1 cellular context compared by ENCODE assay signal in genomic region chr12:71938728-71939385, GRCh38.
TF ChIP-seq lines count a peak whose summit lies in the region.

TSS of gene TPH2 (plus strand) at chr12:71938845. CDS start at chr12:71938987, 142 bp downstream.

TF ChIP-seq in HepG2, 621 proteins besides CTCF, POLR2A, EP300 and RAD21 (continued from another document and continues in another):
- TF ChIP-seq ZNF576 (CRISPR knock-in tag; IDR thresholded peaks at IDR 0.05) (no peak), CREBL2 (CRISPR knock-in tag; IDR thresholded peaks at IDR 0.05; ENCODE audit: borderline replicate concordance) (no peak), ZNF292 (CRISPR knock-in tag; IDR thresholded peaks at IDR 0.05; ENCODE audit: borderline replicate concordance, low read depth) (no peak), KLF15 (CRISPR knock-in tag; IDR thresholded peaks at IDR 0.05; ENCODE audit: borderline replicate concordance) (peak; percentile 82; the same call in 1 of the 2 replicates), GATA4 (IDR thresholded peaks at IDR 0.05; ENCODE audit: borderline replicate concordance, low read depth) (no peak), RFXAP (CRISPR knock-in tag; IDR thresholded peaks at IDR 0.05; ENCODE audit: borderline replicate concordance) (peak; percentile 82), ZBTB46 (CRISPR knock-in tag; IDR thresholded peaks at IDR 0.05; ENCODE audit: borderline replicate concordance) (no peak), MYC (CRISPR knock-in tag; IDR thresholded peaks at IDR 0.05; ENCODE audit: borderline replicate concordance) (peak; percentile 22; the same call in 1 of the 2 replicates), DNMT1 (CRISPR knock-in tag; IDR thresholded peaks at IDR 0.05) (0 out of 2 replicates have a peak, but pooled peaks have one; percentile 50), ZBTB7B (CRISPR knock-in tag; IDR thresholded peaks at IDR 0.05) (peak; percentile 70; the same call in 1 of the 2 replicates), PRDM15 (CRISPR knock-in tag; IDR thresholded peaks at IDR 0.05) (0 out of 2 replicates have a peak, but pooled peaks have one; percentile 36), SKI (IDR thresholded peaks at IDR 0.05; ENCODE audit: partially characterized antibody) (no peak), PBX3 (CRISPR knock-in tag; IDR thresholded peaks at IDR 0.05; ENCODE audit: borderline replicate concordance) (0 out of 2 replicates have a peak, but pooled peaks have one; percentile 48), NFE2 (CRISPR knock-in tag; IDR thresholded peaks at IDR 0.05) (no peak; the same call in 1 of the 2 replicates), SRF (IDR thresholded peaks at IDR 0.05; ENCODE audit: low read depth, low read length) (no peak), HOXA9 (CRISPR knock-in tag; IDR thresholded peaks at IDR 0.05; ENCODE audit: borderline replicate concordance) (no peak), ZMYM4 (CRISPR knock-in tag; IDR thresholded peaks at IDR 0.05) (peak; percentile 68), PHB2 (IDR thresholded peaks at IDR 0.05; ENCODE audit: partially characterized antibody) (no peak), YEATS4 (CRISPR knock-in tag; IDR thresholded peaks at IDR 0.05; ENCODE audit: borderline replicate concordance) (peak; percentile 33; the same call in 1 of the 2 replicates), ZNF264 (CRISPR knock-in tag; IDR thresholded peaks at IDR 0.05) (peak; percentile 51; the same call in 1 of the 2 replicates), NCOA1 (CRISPR knock-in tag; IDR thresholded peaks at IDR 0.05) (no peak), ZNF879 (CRISPR knock-in tag; IDR thresholded peaks at IDR 0.05) (0 out of 2 replicates have a peak, but pooled peaks have one; percentile 75), ETV6 (CRISPR knock-in tag; conservative IDR thresholded peaks at IDR 0.05) (peak; percentile 78), BRD4 (CRISPR knock-in tag; IDR thresholded peaks at IDR 0.05) (no peak), ZNF878 (CRISPR knock-in tag; IDR thresholded peaks at IDR 0.05) (peak; percentile 78; the same call in 1 of the 2 replicates), SNAPC2 (CRISPR knock-in tag; IDR thresholded peaks at IDR 0.05) (0 out of 2 replicates have a peak, but pooled peaks have one; percentile 55), ZNF672 (CRISPR knock-in tag; IDR thresholded peaks at IDR 0.05) (no peak), MTF2 (CRISPR knock-in tag; IDR thresholded peaks at IDR 0.05; ENCODE audit: borderline replicate concordance) (no peak), ZNF556 (CRISPR knock-in tag; IDR thresholded peaks at IDR 0.05; ENCODE audit: borderline replicate concordance) (no peak), ZNF614 (CRISPR knock-in tag; IDR thresholded peaks at IDR 0.05; ENCODE audit: borderline replicate concordance) (peak; percentile 38; the same call in 1 of the 2 replicates), ZNF746 (CRISPR knock-in tag; IDR thresholded peaks at IDR 0.05) (peak; percentile 70; the same call in 1 of the 2 replicates), ZFP37 (CRISPR knock-in tag; IDR thresholded peaks at IDR 0.05; ENCODE audit: borderline replicate concordance) (peak; percentile 96; the same call in 1 of the 2 replicates), NR3C1 (CRISPR knock-in tag; IDR thresholded peaks at IDR 0.05) (no peak), SMAD9 (CRISPR knock-in tag; IDR thresholded peaks at IDR 0.05) (no peak), GPBP1L1 (CRISPR knock-in tag; IDR thresholded peaks at IDR 0.05) (no peak), PCBP1 (IDR thresholded peaks at IDR 0.05; ENCODE audit: borderline replicate concordance, low read depth, low read length) (no peak), ZNF776 (CRISPR knock-in tag; IDR thresholded peaks at IDR 0.05) (0 out of 2 replicates have a peak, but pooled peaks have one; percentile 41), SP4 (CRISPR knock-in tag; IDR thresholded peaks at IDR 0.05) (peak; percentile 64), JUNB (CRISPR knock-in tag; IDR thresholded peaks at IDR 0.05; ENCODE audit: borderline replicate concordance) (no peak), KDM3A (CRISPR knock-in tag; IDR thresholded peaks at IDR 0.05; ENCODE audit: low read depth) (peak; percentile 41; the same call in 1 of the 2 replicates), PITX1 (CRISPR knock-in tag; IDR thresholded peaks at IDR 0.05) (peak; percentile 53; the same call in 1 of the 2 replicates), TMF1 (CRISPR knock-in tag; IDR thresholded peaks at IDR 0.05; ENCODE audit: low read depth) (peak; percentile 66; the same call in 1 of the 2 replicates), CHD2 (IDR thresholded peaks at IDR 0.05; ENCODE audit: low read depth, low read length) (no peak), ZNF350 (CRISPR knock-in tag; IDR thresholded peaks at IDR 0.05; ENCODE audit: borderline replicate concordance, low read depth) (peak; percentile 65; the same call in 1 of the 2 replicates), NR2F1 (CRISPR knock-in tag; IDR thresholded peaks at IDR 0.05) (no peak), HMGA1 (CRISPR knock-in tag; conservative IDR thresholded peaks at IDR 0.05) (no peak)
- TF ChIP-seq, protein P1, sequence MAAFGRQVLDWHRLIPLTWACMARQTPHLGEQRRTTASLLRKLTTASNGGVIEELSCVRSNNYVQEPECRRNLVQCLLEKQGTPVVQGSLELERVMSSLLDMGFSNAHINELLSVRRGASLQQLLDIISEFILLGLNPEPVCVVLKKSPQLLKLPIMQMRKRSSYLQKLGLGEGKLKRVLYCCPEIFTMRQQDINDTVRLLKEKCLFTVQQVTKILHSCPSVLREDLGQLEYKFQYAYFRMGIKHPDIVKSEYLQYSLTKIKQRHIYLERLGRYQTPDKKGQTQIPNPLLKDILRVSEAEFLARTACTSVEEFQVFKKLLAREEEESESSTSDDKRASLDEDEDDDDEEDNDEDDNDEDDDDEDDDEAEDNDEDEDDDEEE (CRISPR knock-in tag; IDR thresholded peaks at IDR 0.05) = no peak
- TF ChIP-seq, protein P2, sequence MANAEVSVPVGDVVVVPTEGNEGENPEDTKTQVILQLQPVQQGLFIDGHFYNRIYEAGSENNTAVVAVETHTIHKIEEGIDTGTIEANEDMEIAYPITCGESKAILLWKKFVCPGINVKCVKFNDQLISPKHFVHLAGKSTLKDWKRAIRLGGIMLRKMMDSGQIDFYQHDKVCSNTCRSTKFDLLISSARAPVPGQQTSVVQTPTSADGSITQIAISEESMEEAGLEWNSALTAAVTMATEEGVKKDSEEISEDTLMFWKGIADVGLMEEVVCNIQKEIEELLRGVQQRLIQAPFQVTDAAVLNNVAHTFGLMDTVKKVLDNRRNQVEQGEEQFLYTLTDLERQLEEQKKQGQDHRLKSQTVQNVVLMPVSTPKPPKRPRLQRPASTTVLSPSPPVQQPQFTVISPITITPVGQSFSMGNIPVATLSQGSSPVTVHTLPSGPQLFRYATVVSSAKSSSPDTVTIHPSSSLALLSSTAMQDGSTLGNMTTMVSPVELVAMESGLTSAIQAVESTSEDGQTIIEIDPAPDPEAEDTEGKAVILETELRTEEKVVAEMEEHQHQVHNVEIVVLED (CRISPR knock-in tag; IDR thresholded peaks at IDR 0.05; ENCODE audit: borderline replicate concordance) = no peak
- TF ChIP-seq, protein P3, sequence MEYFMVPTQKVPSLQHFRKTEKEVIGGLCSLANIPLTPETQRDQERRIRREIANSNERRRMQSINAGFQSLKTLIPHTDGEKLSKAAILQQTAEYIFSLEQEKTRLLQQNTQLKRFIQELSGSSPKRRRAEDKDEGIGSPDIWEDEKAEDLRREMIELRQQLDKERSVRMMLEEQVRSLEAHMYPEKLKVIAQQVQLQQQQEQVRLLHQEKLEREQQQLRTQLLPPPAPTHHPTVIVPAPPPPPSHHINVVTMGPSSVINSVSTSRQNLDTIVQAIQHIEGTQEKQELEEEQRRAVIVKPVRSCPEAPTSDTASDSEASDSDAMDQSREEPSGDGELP (IDR thresholded peaks at IDR 0.05; ENCODE audit: borderline replicate concordance, low read depth) = peak; percentile 99
